ENCODE assay signal across 12 cellular contexts in genomic region chr9:91720746-91721705, GRCh38.
DNase-seq lines count a peak whose midpoint lies in the region; ATAC-seq, FAIRE-seq and TF ChIP-seq lines count a peak whose summit lies in the region.
"Had no signal": no experiment of that assay in that cellular context is flagged by ENCODE, and none has a peak within 500 bp of the region (broad histone marks: within the 10 kb centered on the region; RNA-seq: fewer than 3 reads in every experiment).

No MANE protein-coding gene starts in this region.

- H3K4me1 Mint-ChIP-seq in natural killer cell: no peaks in the 10 kb centered on the region

- 0 out of 2 replicates have a peak, but pooled peaks cover 6% of the 10 kb centered on the region for H3K9me3 ChIP-seq in Karpas-422 (ENCODE audit: low read length)
- H3K9me3 ChIP-seq: SJSA1 had no signal

- intact Hi-C loops in natural killer cell (cut with micrococcal nuclease): no loop called here

- H3K4me1 ChIP-seq in Karpas-422 (ENCODE audit: low read length): peaks cover 13% of the 10 kb centered on the region
- H3K4me1 ChIP-seq: BLaER1 had no signal

- H3K4me2 ChIP-seq in Karpas-422 (ENCODE audit: low read depth, low read length, poor library complexity, severe bottlenecking): peak overlapping the region; percentile 17
- H3K4me2 ChIP-seq: BLaER1 had no signal

- DNase-seq in GM12892 (ENCODE audit: insufficient read length) (peak; percentile 48), Karpas-422 (peak; percentile 71), germinal center (ENCODE audit: low spot score) (peak; percentile 72), DMS153 (lab: John Stamatoyannopoulos, UW) (no peak), NCI-H1930 (lab: John Stamatoyannopoulos, UW) (no peak), SHP77 (lab: John Stamatoyannopoulos, UW) (no peak), natural killer cell (no peak)
- DNase-seq: left ventricle myocardium superior, NCI-H1436 treated with DMSO at 0.1 percent for 48 hours had no signal

- no peaks in the 10 kb centered on the region for H3K36me3 ChIP-seq in Karpas-422 (ENCODE audit: insufficient read depth, low read length)
- H3K36me3 ChIP-seq: BLaER1, SJSA1 had no signal

- ATAC-seq in GM21717 (IDR thresholded peaks at IDR 0.05; ENCODE audit: unreplicated experiment): peak; percentile 57
- no peak for ATAC-seq in natural killer cell
- ATAC-seq: left ventricle myocardium superior had no signal

- H3K27me3 ChIP-seq in Karpas-422 (ENCODE audit: low read length): no peaks in the 10 kb centered on the region
- H3K27me3 ChIP-seq: BLaER1, SJSA1 had no signal

- peak; percentile 74 for FAIRE-seq in GM12892 (lab: Jason Lieb, UNC)

- H3K9me2 ChIP-seq in Karpas-422 (replicated peaks; ENCODE audit: insufficient read depth, low read length): no peaks in the 10 kb centered on the region

- H3K9me3 Mint-ChIP-seq in natural killer cell: no peaks in the 10 kb centered on the region

- no peak overlapping the region for H2AFZ ChIP-seq in Karpas-422 (ENCODE audit: low read length)

- peaks cover 19 to 37% of the 10 kb centered on the region in 2 donors for H3K27me3 Mint-ChIP-seq in natural killer cell (ENCODE audit: low read depth in 2 of 2)

- H3K4me3 Mint-ChIP-seq in natural killer cell: no peak overlapping the region

- no peaks in the 10 kb centered on the region for H4K20me1 ChIP-seq in Karpas-422 (ENCODE audit: insufficient read depth, low read depth, low read length)
- H4K20me1 ChIP-seq: BLaER1 had no signal

- TF ChIP-seq CTCF in natural killer cell (IDR thresholded peaks at IDR 0.05): no peak

- H3K36me3 Mint-ChIP-seq in natural killer cell: no peaks in the 10 kb centered on the region

- TF ChIP-seq POLR2A in GM12892 (IDR thresholded peaks at IDR 0.05; ENCODE audit: low read depth, low read length): no peak

- H3K27ac Mint-ChIP-seq in natural killer cell: no peak overlapping the region

- H3K9ac ChIP-seq in Karpas-422 (ENCODE audit: low read length): no peak overlapping the region
- H3K9ac ChIP-seq: BLaER1 had no signal

- no peak overlapping the region for H3K4me3 ChIP-seq in Karpas-422 (ENCODE audit: low read length)
- H3K4me3 ChIP-seq: BLaER1, SJSA1 had no signal

- no peak overlapping the region for H3K27ac ChIP-seq in Karpas-422 (ENCODE audit: low read length)
- H3K27ac ChIP-seq: BLaER1, SJSA1 had no signal

- H3K79me2 ChIP-seq in Karpas-422 (ENCODE audit: low read length): no peaks in the 10 kb centered on the region

Comparison
In these comparisons a context has a peak if more than half of its experiments do, and no peak if none do; other contexts are left out.
1. DNase-seq: peak in GM12892 (single experiment), Karpas-422 (single experiment) and germinal center (single experiment); none in DMS153 (single experiment), NCI-H1930 (0 of 2), SHP77 (0 of 2) and natural killer cell (single experiment).